ENCODE assay signal across 18 cellular contexts in the genomic region with DNA sequence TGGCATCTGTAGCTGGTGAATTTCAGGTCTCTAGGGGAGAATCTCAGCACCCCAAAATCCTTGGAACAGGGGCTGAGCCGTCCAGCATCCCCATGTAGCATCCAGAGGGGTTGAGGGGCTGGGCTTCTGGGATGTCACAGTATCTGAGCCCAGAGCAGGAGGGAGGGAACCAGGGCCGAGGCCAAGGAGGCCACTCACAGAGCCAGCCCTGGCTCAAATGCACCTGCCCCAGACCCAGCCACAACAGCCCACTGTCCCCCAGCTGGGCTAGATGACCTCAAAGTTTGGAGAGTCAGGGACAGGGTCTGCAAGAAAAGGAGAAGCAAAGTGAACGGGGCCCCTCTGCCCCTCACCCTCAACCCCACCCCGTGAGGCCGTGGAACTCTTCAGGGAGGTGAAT. TPM values are rescaled to one million over a fixed set of nuclear protein-coding genes. Genes with fewer than 3 reads are reported as not detected.
DNase-seq lines count a peak whose midpoint lies in the region; ATAC-seq and FAIRE-seq lines count a peak whose summit lies in the region.
"Had no signal": no experiment of that assay in that cellular context is flagged by ENCODE, and none has a peak within 500 bp of the region (broad histone marks: within the 10 kb centered on the region; RNA-seq: fewer than 3 reads in every experiment).

No MANE protein-coding gene starts in this region.

- DNase-seq in activated T-cell treated with anti-CD3 and anti-CD28 coated beads, Interleukin-2, amount 50 U/mL, for 24 hours = no peak
- DNase-seq in activated T-cell treated with anti-CD3 and anti-CD28 coated beads for 4 hours (no peak), left ventricle myocardium superior (peak; percentile 22), dermis blood vessel endothelial cell (no peak), urothelium cell line (ENCODE audit: low spot score) (no peak)
- no peak for DNase-seq in activated CD4-positive, alpha-beta memory T cell treated with anti-CD3 and anti-CD28 coated beads for 36 hours
- no peak for DNase-seq in stimulated activated naive B cell treated with anti-CD40 and anti-IgM and Interleukin-4, amounts not matched to agents 10 μg/mL and 1 μg/mL and 100 μg/mL, for 72 hours
- DNase-seq: activated CD4-positive, CD25-positive, alpha-beta regulatory T cell treated with anti-CD3 and anti-CD28 coated beads, Interleukin-2, amount 50 U/mL, for 72 hours; activated effector memory CD4-positive, alpha-beta T cell treated with anti-CD3 and anti-CD28 coated beads, Interleukin-2, amount 50 U/mL, for 16 hours; NCI-H1105 treated with DMSO at 0.1 percent for 48 hours; NCI-H345; sigmoid colon; stimulated activated naive CD4-positive, alpha-beta T cell treated with Interleukin-2 at 50 U/mL for 16 hours had no signal

- peaks cover 77% of the 10 kb centered on the region for H3K36me3 Mint-ChIP-seq in activated T-cell treated with anti-CD3 and anti-CD28 coated beads, Interleukin-2, amount 50 U/mL, for 24 hours (ENCODE audit: low read depth)
- peaks cover 49% of the 10 kb centered on the region for H3K36me3 Mint-ChIP-seq in activated CD4-positive, alpha-beta memory T cell treated with anti-CD3 and anti-CD28 coated beads for 36 hours
- peaks cover 0 to 13% of the 10 kb centered on the region in 2 donors for H3K36me3 Mint-ChIP-seq in stimulated activated naive B cell treated with anti-CD40 and anti-IgM and Interleukin-4, amounts not matched to agents 10 μg/mL and 1 μg/mL and 100 μg/mL, for 72 hours
- H3K36me3 Mint-ChIP-seq: neural progenitor cell had no signal

- CTCF ChIA-PET in activated CD4-positive, alpha-beta memory T cell treated with anti-CD3 and anti-CD28 coated beads for 36 hours (lab: Charles Lee) = interaction anchor here (0.9 kb wide), 1 partner anchor 23 kb away, joined by 4 read pairs; a partner anchor contains a TSS

- H3K9me3 Mint-ChIP-seq in activated T-cell treated with anti-CD3 and anti-CD28 coated beads, Interleukin-2, amount 50 U/mL, for 24 hours = no peaks in the 10 kb centered on the region
- no peaks in the 10 kb centered on the region for H3K9me3 Mint-ChIP-seq in activated CD4-positive, alpha-beta memory T cell treated with anti-CD3 and anti-CD28 coated beads for 36 hours
- peaks cover 0 to 2% of the 10 kb centered on the region in 2 donors for H3K9me3 Mint-ChIP-seq in stimulated activated naive B cell treated with anti-CD40 and anti-IgM and Interleukin-4, amounts not matched to agents 10 μg/mL and 1 μg/mL and 100 μg/mL, for 72 hours
- H3K9me3 Mint-ChIP-seq: neural progenitor cell had no signal

- no peaks in the 10 kb centered on the region for H3K27me3 Mint-ChIP-seq in activated T-cell treated with anti-CD3 and anti-CD28 coated beads, Interleukin-2, amount 50 U/mL, for 24 hours
- H3K27me3 Mint-ChIP-seq in activated CD4-positive, alpha-beta memory T cell treated with anti-CD3 and anti-CD28 coated beads for 36 hours = no peaks in the 10 kb centered on the region
- no peaks in the 10 kb centered on the region for H3K27me3 Mint-ChIP-seq in stimulated activated naive B cell treated with anti-CD40 and anti-IgM and Interleukin-4, amounts not matched to agents 10 μg/mL and 1 μg/mL and 100 μg/mL, for 72 hours

- no peak for ATAC-seq in left ventricle myocardium superior
- no peak for ATAC-seq in stimulated activated naive B cell treated with anti-CD40 and anti-IgM and Interleukin-4, amounts not matched to agents 10 μg/mL and 1 μg/mL and 100 μg/mL, for 72 hours (replicated peaks)
- ATAC-seq in GM19463 (IDR thresholded peaks at IDR 0.05; ENCODE audit: unreplicated experiment) = no peak
- ATAC-seq: K562 had no signal

- H3K4me1 Mint-ChIP-seq in activated T-cell treated with anti-CD3 and anti-CD28 coated beads, Interleukin-2, amount 50 U/mL, for 24 hours (ENCODE audit: low read depth) = peaks cover 96% of the 10 kb centered on the region
- H3K4me1 Mint-ChIP-seq in activated CD4-positive, alpha-beta memory T cell treated with anti-CD3 and anti-CD28 coated beads for 36 hours (ENCODE audit: low read depth) = peaks cover 95% of the 10 kb centered on the region
- H3K4me1 Mint-ChIP-seq in stimulated activated naive B cell treated with anti-CD40 and anti-IgM and Interleukin-4, amounts not matched to agents 10 μg/mL and 1 μg/mL and 100 μg/mL, for 72 hours = peaks cover 74 to 87% of the 10 kb centered on the region in 2 donors

- no peak overlapping the region for H3K4me3 Mint-ChIP-seq in activated T-cell treated with anti-CD3 and anti-CD28 coated beads, Interleukin-2, amount 50 U/mL, for 24 hours
- H3K4me3 Mint-ChIP-seq in activated CD4-positive, alpha-beta memory T cell treated with anti-CD3 and anti-CD28 coated beads for 36 hours = no peak overlapping the region
- peak overlapping the region; percentile 3 to 7 for H3K4me3 Mint-ChIP-seq in stimulated activated naive B cell treated with anti-CD40 and anti-IgM and Interleukin-4, amounts not matched to agents 10 μg/mL and 1 μg/mL and 100 μg/mL, for 72 hours
- H3K4me3 Mint-ChIP-seq: neural progenitor cell had no signal

- H3K27ac Mint-ChIP-seq in activated T-cell treated with anti-CD3 and anti-CD28 coated beads, Interleukin-2, amount 50 U/mL, for 24 hours = peak overlapping the region; percentile 98
- peak overlapping the region; percentile 98 for H3K27ac Mint-ChIP-seq in activated CD4-positive, alpha-beta memory T cell treated with anti-CD3 and anti-CD28 coated beads for 36 hours
- H3K27ac Mint-ChIP-seq in stimulated activated naive B cell treated with anti-CD40 and anti-IgM and Interleukin-4, amounts not matched to agents 10 μg/mL and 1 μg/mL and 100 μg/mL, for 72 hours = peak overlapping the region; percentile 38

- no peak for FAIRE-seq in urothelium cell line (lab: Jason Lieb, UNC)
- FAIRE-seq: D721Med, K562 had no signal

- intact Hi-C loops in activated CD4-positive, alpha-beta memory T cell treated with anti-CD3 and anti-CD28 coated beads for 36 hours (cut with micrococcal nuclease) = no loop called here
- intact Hi-C loops in left ventricle myocardium superior (cut with micrococcal nuclease) = no loop called here

- POLR2A ChIA-PET in activated CD4-positive, alpha-beta memory T cell treated with anti-CD3 and anti-CD28 coated beads for 36 hours (lab: Charles Lee) = no interaction called here

RNA-seq across cellular contexts. Expression of a gene that starts 22.3 kb away (rescaled TPM):
- 100 to 1,000 TPM; 112 TPM for total RNA-seq in activated CD4-positive, alpha-beta memory T cell treated with anti-CD3 and anti-CD28 coated beads for 36 hours
- total RNA-seq in left ventricle myocardium superior = 127 TPM
- total RNA-seq in dermis blood vessel endothelial cell = 25.1 and 42.2 TPM in 2 replicates

RNA-seq across cellular contexts. Expression of a gene that starts 31.4 kb away (rescaled TPM):
- total RNA-seq in activated CD4-positive, alpha-beta memory T cell treated with anti-CD3 and anti-CD28 coated beads for 36 hours = under 1 TPM; 0.63 to 0.76 TPM
- total RNA-seq in left ventricle myocardium superior (0.07 TPM), dermis blood vessel endothelial cell (under 0.01 and 0.05 TPM in 2 replicates)
- total RNA-seq: H4 had no signal

Comparison
In these comparisons a context has a peak if more than half of its experiments do, and no peak if none do; other contexts are left out.
1. H3K27ac Mint-ChIP-seq: peak in every context shown above with its lines; median percentile 98 in activated T-cell treated with anti-CD3 and anti-CD28 coated beads, Interleukin-2, amount 50 U/mL, for 24 hours; 98 in activated CD4-positive, alpha-beta memory T cell treated with anti-CD3 and anti-CD28 coated beads for 36 hours; 38 in stimulated activated naive B cell treated with anti-CD40 and anti-IgM and Interleukin-4, amounts not matched to agents 10 μg/mL and 1 μg/mL and 100 μg/mL, for 72 hours.
2. H3K4me3 Mint-ChIP-seq: peak in stimulated activated naive B cell treated with anti-CD40 and anti-IgM and Interleukin-4, amounts not matched to agents 10 μg/mL and 1 μg/mL and 100 μg/mL, for 72 hours (2 of 2); none in activated T-cell treated with anti-CD3 and anti-CD28 coated beads, Interleukin-2, amount 50 U/mL, for 24 hours (single experiment) and activated CD4-positive, alpha-beta memory T cell treated with anti-CD3 and anti-CD28 coated beads for 36 hours (single experiment).